25 cellular contexts compared by ENCODE assay signal in genomic region chr1:70085451-70085850, GRCh38.
DNase-seq lines count a peak whose midpoint lies in the region; ATAC-seq, FAIRE-seq and TF ChIP-seq lines count a peak whose summit lies in the region.
"Had no signal": no experiment of that assay in that cellular context is flagged by ENCODE, and none has a peak within 500 bp of the region (broad histone marks: within the 10 kb centered on the region; RNA-seq: fewer than 3 reads in every experiment).

No MANE protein-coding gene starts in this region.

- no peaks in the 10 kb centered on the region for H3K79me1 ChIP-seq in IMR-90 (ENCODE audit: low read depth in 1 of 2, low read length in 2 of 2)

- no peak overlapping the region for H4K8ac ChIP-seq in IMR-90 (ENCODE audit: low read depth in 2 of 2, low read length in 2 of 2)

- H3K9ac ChIP-seq in IMR-90 (ENCODE audit: low read depth, low read length) (no peak overlapping the region), PC-3 (ENCODE audit: low read length) (no peak overlapping the region)
- H3K9ac ChIP-seq: BLaER1 treated with 17β-estradiol and CSF1 and Interleukin-3, amounts not matched to agents 10 nM and 100 nM had no signal

- TF ChIP-seq POLR2A in IMR-90 (IDR thresholded peaks at IDR 0.05; ENCODE audit: low read depth, low read length), result no peak

- H3K4me3 Mint-ChIP-seq in CD14-positive monocyte, result no peak overlapping the region
- H3K4me3 Mint-ChIP-seq: B cell; CD4-positive, alpha-beta memory T cell; CD4-positive, CD25-positive, alpha-beta regulatory T cell; CD8-positive, alpha-beta memory T cell had no signal

- no peak overlapping the region for H3K23ac ChIP-seq in IMR-90 (ENCODE audit: low read depth, low read length)

- dilution Hi-C loops in IMR-90 (cut with HindIII; ENCODE audit: low sequenced_read_pairs, unreplicated experiment), result no loop called here

- no peak overlapping the region for H3K27ac ChIP-seq in IMR-90 (ENCODE audit: insufficient read depth, low read length)
- H3K27ac ChIP-seq in PC-3 (ENCODE audit: low read length), result peak overlapping the region; percentile 2; the same call in 1 of the 2 replicates
- H3K27ac ChIP-seq: BLaER1 treated with 17β-estradiol and CSF1 and Interleukin-3, amounts not matched to agents 10 nM and 100 nM; C4-2B had no signal

- no peak for TF ChIP-seq RAD21 in IMR-90 (IDR thresholded peaks at IDR 0.05; ENCODE audit: low read length)

- H3F3A ChIP-seq in PC-3 (ENCODE audit: low read length, unreplicated experiment), result no peaks in the 10 kb centered on the region

- H3K27me3 Mint-ChIP-seq in CD14-positive monocyte (ENCODE audit: low read depth in 3 of 3), result peaks cover 0 to 2% (median 2%) of the 10 kb centered on the region in 3 donors

- H3K27me3 ChIP-seq in IMR-90 (ENCODE audit: control insufficient read depth, insufficient read depth, low read length) (no peaks in the 10 kb centered on the region), PC-3 (ENCODE audit: low read length) (no peaks in the 10 kb centered on the region)
- H3K27me3 ChIP-seq: BLaER1 treated with 17β-estradiol and CSF1 and Interleukin-3, amounts not matched to agents 10 nM and 100 nM had no signal

- H4K91ac ChIP-seq in IMR-90 (ENCODE audit: insufficient read depth, low read depth, low read length), result no peak overlapping the region

- intact Hi-C loops in IMR-90 (cut with micrococcal nuclease), result no loop called here
- intact Hi-C loops in PC-3 (cut with micrococcal nuclease), result loop anchor here (1.0 kb wide), 1 partner anchor 42 kb away; no protein-coding TSS in a partner anchor
- intact Hi-C loops in CD14-positive monocyte (cut with micrococcal nuclease), result no loop called here

- FAIRE-seq in urothelium cell line (lab: Jason Lieb, UNC), result no peak
- FAIRE-seq: GM12878, GM12892, GM18507, GM19239 had no signal

- no peak overlapping the region for H3K14ac ChIP-seq in IMR-90 (replicated peaks; ENCODE audit: low read depth, low read length)

- no peaks in the 10 kb centered on the region for H3K36me3 Mint-ChIP-seq in CD14-positive monocyte
- H3K36me3 Mint-ChIP-seq: CD4-positive, alpha-beta memory T cell; CD4-positive, CD25-positive, alpha-beta regulatory T cell; CD8-positive, alpha-beta memory T cell had no signal

- H3K4me1 Mint-ChIP-seq in CD14-positive monocyte, result peaks cover 5% of the 10 kb centered on the region
- H3K4me1 Mint-ChIP-seq: CD4-positive, CD25-positive, alpha-beta regulatory T cell; CD8-positive, alpha-beta memory T cell had no signal

- WGBS in IMR-90 (ENCODE audit: extremely low coverage in 2 of 2, insufficient read length in 1 of 2), 2 experiments, result no CpG with 5 or more reads among the region's 1 CpG

- TF ChIP-seq CTCF in IMR-90 (conservative IDR thresholded peaks at IDR 0.05; ENCODE audit: low read depth, low read length) (no peak), PC-3 (conservative IDR thresholded peaks at IDR 0.05; ENCODE audit: low read depth, low read length) (no peak), CD14-positive monocyte (IDR thresholded peaks at IDR 0.05) (no peak)

- no peak overlapping the region for H2BK5ac ChIP-seq in IMR-90 (ENCODE audit: low read depth, low read length, poor library complexity, severe bottlenecking)

- H2AK9ac ChIP-seq in IMR-90 (replicated peaks; ENCODE audit: low read depth, low read length, poor library complexity), result no peak overlapping the region

- no peak overlapping the region for H2BK15ac ChIP-seq in IMR-90 (ENCODE audit: low read depth, low read length)

- peaks cover 2 to 10% (median 6%) of the 10 kb centered on the region in 7 donors for H3K9me3 Mint-ChIP-seq in CD14-positive monocyte

- in situ Hi-C loops in IMR-90 (cut with MboI; ENCODE audit: low sequenced_read_pairs), result no loop called here

- CTCF ChIA-PET in IMR-90 (lab: Yijun Ruan, JAX), result no interaction called here
- CTCF ChIA-PET in PC-3 (lab: Charles Lee), result no interaction called here

- H3K9me3 ChIP-seq in IMR-90 (ENCODE audit: control insufficient read depth, insufficient read depth, low read length) (no peaks in the 10 kb centered on the region), PC-3 (ENCODE audit: low read length) (no peaks in the 10 kb centered on the region)

- peaks cover 2% of the 10 kb centered on the region for H3K4me1 ChIP-seq in IMR-90 (ENCODE audit: control insufficient read depth, insufficient read depth, low read length)
- H3K4me1 ChIP-seq in PC-3 (ENCODE audit: insufficient read depth, low read length), result peaks cover 21% of the 10 kb centered on the region

- no peak overlapping the region for H3K56ac ChIP-seq in IMR-90 (ENCODE audit: extremely low read depth, insufficient read depth, low read length)

- no peaks in the 10 kb centered on the region for H3K9me1 ChIP-seq in IMR-90 (ENCODE audit: insufficient read depth, low read length)

- no peak overlapping the region for H3K27ac Mint-ChIP-seq in CD14-positive monocyte
- H3K27ac Mint-ChIP-seq: B cell; CD4-positive, alpha-beta memory T cell; CD4-positive, CD25-positive, alpha-beta regulatory T cell; CD8-positive, alpha-beta memory T cell had no signal

- H4K5ac ChIP-seq in IMR-90 (ENCODE audit: low read depth, low read length), result no peak overlapping the region; the same call in 1 of the 2 replicates

- H2BK20ac ChIP-seq in IMR-90 (ENCODE audit: low read depth, low read length), result no peak overlapping the region

- H3K4me3 ChIP-seq in IMR-90 (ENCODE audit: insufficient read depth, low read depth, low read length), result no peak overlapping the region
- H3K4me3 ChIP-seq in PC-3 (ENCODE audit: low read length), result no peak overlapping the region
- H3K4me3 ChIP-seq: BLaER1 treated with 17β-estradiol and CSF1 and Interleukin-3, amounts not matched to agents 10 nM and 100 nM; GM12878 had no signal

- H2AFZ ChIP-seq in IMR-90 (replicated peaks; ENCODE audit: low read length, poor library complexity), result no peak overlapping the region
- H2AFZ ChIP-seq in PC-3 (ENCODE audit: low read length), result no peak overlapping the region

- no peak overlapping the region for H2AK5ac ChIP-seq in IMR-90 (ENCODE audit: low read depth, low read length)

- no peaks in the 10 kb centered on the region for H3K79me2 ChIP-seq in PC-3 (ENCODE audit: low read length)

- ATAC-seq in IMR-90 (ENCODE audit: low read depth) (no peak), PC-3 (peak; percentile 70), GM18868 (IDR thresholded peaks at IDR 0.05; ENCODE audit: unreplicated experiment) (no peak)
- ATAC-seq: GM12878 had no signal

- 0 out of 2 replicates have a peak overlapping the region, but pooled peaks have one; percentile 22 for H2BK120ac ChIP-seq in IMR-90 (ENCODE audit: low read depth, low read length)

- H3K4me2 ChIP-seq in IMR-90 (ENCODE audit: low read depth, low read length) (no peak overlapping the region), PC-3 (ENCODE audit: low read length) (no peak overlapping the region)
- H3K4me2 ChIP-seq: BLaER1 treated with 17β-estradiol and CSF1 and Interleukin-3, amounts not matched to agents 10 nM and 100 nM had no signal

- H3K18ac ChIP-seq in IMR-90 (ENCODE audit: low read depth, low read length), result no peak overlapping the region

- no peak overlapping the region for H3K4ac ChIP-seq in IMR-90 (ENCODE audit: low read depth, low read length)

- POLR2A ChIA-PET in IMR-90 (lab: Charles Lee; ENCODE audit: unreplicated experiment), result no interaction called here
- POLR2A ChIA-PET in PC-3 (lab: Charles Lee; ENCODE audit: unreplicated experiment), result no interaction called here

- H3K36me3 ChIP-seq in IMR-90 (ENCODE audit: control insufficient read depth, insufficient read depth, low read length) (no peaks in the 10 kb centered on the region), PC-3 (ENCODE audit: low read depth, low read length) (no peaks in the 10 kb centered on the region)
- H3K36me3 ChIP-seq: BLaER1 treated with 17β-estradiol and CSF1 and Interleukin-3, amounts not matched to agents 10 nM and 100 nM had no signal

- BruUV-seq in IMR-90 (replicated peaks; lab: Mats Ljungman, UMichigan), result no TSS peak
- no TSS peak for BruUV-seq in PC-3 (replicated peaks; lab: Mats Ljungman, UMichigan)

- H4K20me1 ChIP-seq in IMR-90 (ENCODE audit: insufficient read depth, low read length) (no peaks in the 10 kb centered on the region), PC-3 (ENCODE audit: low read length) (no peaks in the 10 kb centered on the region)
- H4K20me1 ChIP-seq: BLaER1 treated with 17β-estradiol and CSF1 and Interleukin-3, amounts not matched to agents 10 nM and 100 nM had no signal

- DNase-seq in IMR-90 (no peak), PC-3 (peak; percentile 51), CD14-positive monocyte (ENCODE audit: low spot score) (no peak), urothelium cell line (ENCODE audit: low spot score) (no peak)
- DNase-seq: 8988T; AML-193; CD4-positive, alpha-beta memory T cell; CD4-positive, CD25-positive, alpha-beta regulatory T cell; CD8-positive, alpha-beta memory T cell; COR-L47; DMS 273 treated with DMSO at 0.1 percent for 48 hours; DMS153; DMS53; DMS79; DND-41; EL; GDM1 had no signal

- H3K9me2 ChIP-seq in PC-3 (replicated peaks; ENCODE audit: low read length), result no peaks in the 10 kb centered on the region

TF ChIP-seq in IMR-90, 13 proteins besides CTCF, POLR2A, EP300 and RAD21:
- TF ChIP-seq MAFK (IDR thresholded peaks at IDR 0.05; ENCODE audit: low read depth, low read length) (no peak), SMC3 (IDR thresholded peaks at IDR 0.05; ENCODE audit: low read depth, low read length) (no peak)
- TF ChIP-seq, protein P1, sequence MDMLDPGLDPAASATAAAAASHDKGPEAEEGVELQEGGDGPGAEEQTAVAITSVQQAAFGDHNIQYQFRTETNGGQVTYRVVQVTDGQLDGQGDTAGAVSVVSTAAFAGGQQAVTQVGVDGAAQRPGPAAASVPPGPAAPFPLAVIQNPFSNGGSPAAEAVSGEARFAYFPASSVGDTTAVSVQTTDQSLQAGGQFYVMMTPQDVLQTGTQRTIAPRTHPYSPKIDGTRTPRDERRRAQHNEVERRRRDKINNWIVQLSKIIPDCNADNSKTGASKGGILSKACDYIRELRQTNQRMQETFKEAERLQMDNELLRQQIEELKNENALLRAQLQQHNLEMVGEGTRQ (IDR thresholded peaks at IDR 0.05; ENCODE audit: low read depth, low read length), result no peak
TF ChIP-seq in IMR-90: peak in this region for 0.
